Comparison of ENCODE assay signal across 14 cellular contexts in the genomic region with DNA sequence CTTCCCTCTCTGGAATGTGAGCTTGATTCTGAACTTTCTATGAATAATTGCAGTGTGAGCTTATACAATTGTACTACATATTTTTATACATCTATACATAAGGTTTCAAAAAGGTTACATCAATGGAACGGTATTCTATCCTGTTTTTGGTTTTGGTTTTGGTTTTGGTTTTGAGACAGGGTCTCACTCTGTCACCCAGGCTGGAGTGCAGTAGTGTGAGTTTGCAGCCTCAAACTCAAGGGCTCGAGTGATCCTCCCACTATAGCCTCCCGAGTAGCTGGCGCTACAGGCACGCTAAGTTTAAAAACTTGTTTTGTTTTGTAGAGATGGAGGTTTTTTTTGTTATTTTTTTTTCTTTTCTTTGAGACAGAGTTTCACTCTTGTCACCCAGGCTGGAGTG. TPM values are rescaled to one million over a fixed set of nuclear protein-coding genes. Genes with fewer than 3 reads are reported as not detected.
A peak's percentile ranks its signal among the peaks of the same experiment; 100 is the strongest.
DNase-seq lines count a peak whose midpoint lies in the region; ATAC-seq, FAIRE-seq and TF ChIP-seq lines count a peak whose summit lies in the region.
"Had no signal": no experiment of that assay in that cellular context is flagged by ENCODE, and none has a peak within 500 bp of the region (broad histone marks: within the 10 kb centered on the region; RNA-seq: fewer than 3 reads in every experiment).

No MANE protein-coding gene starts in this region.

- H3K36me3 ChIP-seq in pancreas: peaks cover 0 to 12% (median 0%) of the 10 kb centered on the region in 3 donors
- H3K36me3 ChIP-seq: neural progenitor cell had no signal

- peak; percentile 56 for DNase-seq in activated CD8-positive, alpha-beta memory T cell treated with anti-CD3 and anti-CD28 coated beads, Interleukin-2, amount 10 ng/mL, durations not matched to agents 7 days and 5 days
- DNase-seq in activated CD8-positive, alpha-beta memory T cell treated with anti-CD3 and anti-CD28 coated beads for 24 hours: no peak
- no peak for DNase-seq in activated T-cell treated with anti-CD3 and anti-CD28 coated beads, Interleukin-2, amount 50 U/mL, for 4 hours
- DNase-seq in pancreas: peak in 1 of 6 donors; percentile 41
- no peak for DNase-seq in foreskin keratinocyte
- DNase-seq: ACHN, caudate nucleus, NCI-H345 had no signal

- ATAC-seq in activated CD8-positive, alpha-beta memory T cell treated with anti-CD3 and anti-CD28 coated beads, Interleukin-2, amount 10 ng/mL, durations not matched to agents 7 days and 5 days: peak; percentile 90
- ATAC-seq in HG03045 (IDR thresholded peaks at IDR 0.05; ENCODE audit: unreplicated experiment) (peak; percentile 53), pancreas (no peak), GM19328 (IDR thresholded peaks at IDR 0.05; ENCODE audit: unreplicated experiment) (no peak), foreskin keratinocyte (no peak), HG03025 (IDR thresholded peaks at IDR 0.05; ENCODE audit: low FRiP score, unreplicated experiment) (no peak)
- peak; percentile 92 to 95 for ATAC-seq in activated T-cell treated with anti-CD3 and anti-CD28 coated beads, Interleukin-2, amount 50 U/mL, for 4 hours

- no peaks in the 10 kb centered on the region for H3K9me3 Mint-ChIP-seq in activated CD8-positive, alpha-beta memory T cell treated with anti-CD3 and anti-CD28 coated beads, Interleukin-2, amount 10 ng/mL, durations not matched to agents 7 days and 5 days (ENCODE audit: low read depth)
- no peaks in the 10 kb centered on the region for H3K9me3 Mint-ChIP-seq in activated T-cell treated with anti-CD3 and anti-CD28 coated beads, Interleukin-2, amount 50 U/mL, for 4 hours
- H3K9me3 Mint-ChIP-seq: neural progenitor cell had no signal

- intact Hi-C loops in pancreas (cut with DNase I): loop anchor here in 1 of 3 donors (2.0 kb wide), 1 partner anchor 19 kb away; no protein-coding TSS in a partner anchor

- H3K4me3 Mint-ChIP-seq in activated CD8-positive, alpha-beta memory T cell treated with anti-CD3 and anti-CD28 coated beads, Interleukin-2, amount 10 ng/mL, durations not matched to agents 7 days and 5 days: peak overlapping the region; percentile 71
- H3K4me3 Mint-ChIP-seq in activated T-cell treated with anti-CD3 and anti-CD28 coated beads, Interleukin-2, amount 50 U/mL, for 4 hours: peak overlapping the region; percentile 27
- H3K4me3 Mint-ChIP-seq: neural progenitor cell had no signal

- TF ChIP-seq CTCF in pancreas (IDR thresholded peaks at IDR 0.05) (no peak), foreskin keratinocyte (conservative IDR thresholded peaks at IDR 0.05) (no peak)

- CTCF ChIA-PET in activated CD8-positive, alpha-beta memory T cell treated with anti-CD3 and anti-CD28 coated beads, Interleukin-2, amount 10 ng/mL, durations not matched to agents 7 days and 5 days (lab: Charles Lee): interaction anchor here (1.8 to 6.3 kb wide), 3 partner anchors 14 to 21 kb away, joined by 3 to 43 read pairs (median 11); no protein-coding TSS in a partner anchor

- no peak for FAIRE-seq in pancreas (lab: Jason Lieb, UNC)
- FAIRE-seq: keratinocyte had no signal

- H3K36me3 Mint-ChIP-seq in activated CD8-positive, alpha-beta memory T cell treated with anti-CD3 and anti-CD28 coated beads, Interleukin-2, amount 10 ng/mL, durations not matched to agents 7 days and 5 days: no peaks in the 10 kb centered on the region
- no peaks in the 10 kb centered on the region for H3K36me3 Mint-ChIP-seq in activated T-cell treated with anti-CD3 and anti-CD28 coated beads, Interleukin-2, amount 50 U/mL, for 4 hours (ENCODE audit: insufficient read depth)
- H3K36me3 Mint-ChIP-seq: neural progenitor cell had no signal

- peak overlapping the region; percentile 89 for H3K27ac Mint-ChIP-seq in activated CD8-positive, alpha-beta memory T cell treated with anti-CD3 and anti-CD28 coated beads, Interleukin-2, amount 10 ng/mL, durations not matched to agents 7 days and 5 days
- H3K27ac Mint-ChIP-seq: neural progenitor cell had no signal

- H3K4me1 Mint-ChIP-seq in activated CD8-positive, alpha-beta memory T cell treated with anti-CD3 and anti-CD28 coated beads, Interleukin-2, amount 10 ng/mL, durations not matched to agents 7 days and 5 days: peaks cover 14% of the 10 kb centered on the region
- H3K4me1 Mint-ChIP-seq in activated T-cell treated with anti-CD3 and anti-CD28 coated beads, Interleukin-2, amount 50 U/mL, for 4 hours (ENCODE audit: low read depth): peaks cover 8% of the 10 kb centered on the region

- no peaks in the 10 kb centered on the region for H3K27me3 Mint-ChIP-seq in activated CD8-positive, alpha-beta memory T cell treated with anti-CD3 and anti-CD28 coated beads, Interleukin-2, amount 10 ng/mL, durations not matched to agents 7 days and 5 days
- H3K27me3 Mint-ChIP-seq in activated T-cell treated with anti-CD3 and anti-CD28 coated beads, Interleukin-2, amount 50 U/mL, for 4 hours (ENCODE audit: low read depth): peaks cover 3% of the 10 kb centered on the region

- H3K4me3 ChIP-seq in pancreas: peak overlapping the region; percentile 11 to 60 (median 46)
- H3K4me3 ChIP-seq: neural progenitor cell had no signal

- H3K27ac ChIP-seq in pancreas (peak overlapping the region; percentile 86 to 98 (median 91)), foreskin keratinocyte (no peak overlapping the region)
- H3K27ac ChIP-seq: neural progenitor cell had no signal

- no peaks in the 10 kb centered on the region for H3K27me3 ChIP-seq in pancreas
- peaks cover 4% of the 10 kb centered on the region for H3K27me3 ChIP-seq in foreskin keratinocyte
- H3K27me3 ChIP-seq: neural progenitor cell had no signal

- no peaks in the 10 kb centered on the region for H3K9me3 ChIP-seq in pancreas

- H3K4me1 ChIP-seq in pancreas: peaks cover 4 to 11% (median 11%) of the 10 kb centered on the region in 3 donors
- H3K4me1 ChIP-seq in foreskin keratinocyte: no peaks in the 10 kb centered on the region
- H3K4me1 ChIP-seq: neural progenitor cell had no signal

- WGBS in pancreas, 2 donors: 30 to 40% methylated on average over 5 of the region's 5 CpGs

RNA-seq across cellular contexts. Expression of gene CTRB1, which starts 1.1 kb away (rescaled TPM):
- total RNA-seq in activated CD8-positive, alpha-beta memory T cell treated with anti-CD3 and anti-CD28 coated beads, Interleukin-2, amount 10 ng/mL, durations not matched to agents 7 days and 5 days: not detected
- total RNA-seq in activated T-cell treated with anti-CD3 and anti-CD28 coated beads, Interleukin-2, amount 50 U/mL, for 4 hours: 1 to 10 TPM; 2.2 to 5.5 (median 3.4) TPM
- over 10,000 TPM; 14,339 to 37,242 (median 26,937) TPM for total RNA-seq in pancreas
- over 10,000 TPM; 23,150 to 29,718 TPM for polyA plus RNA-seq in pancreas
- not detected in 2 replicates for total RNA-seq in foreskin keratinocyte
- polyA plus RNA-seq in foreskin keratinocyte: not detected in 2 replicates
- total RNA-seq: temporal lobe had no signal
- polyA plus RNA-seq: keratinocyte had no signal

RNA-seq across cellular contexts. Expression of gene CTRB2, which starts 12.9 kb away (rescaled TPM):
- total RNA-seq in activated CD8-positive, alpha-beta memory T cell treated with anti-CD3 and anti-CD28 coated beads, Interleukin-2, amount 10 ng/mL, durations not matched to agents 7 days and 5 days: not detected
- 10 to 100 TPM in 1 of 3 donors, 1 to 10 TPM in 2; 5.5 to 10.3 (median 6.7) TPM for total RNA-seq in activated T-cell treated with anti-CD3 and anti-CD28 coated beads, Interleukin-2, amount 50 U/mL, for 4 hours
- total RNA-seq in pancreas (over 10,000 TPM; 36,685 to 57,899 (median 39,778) TPM), foreskin keratinocyte (not detected in 2 replicates)
- polyA plus RNA-seq in pancreas (over 10,000 TPM; 20,002 to 30,463 TPM), foreskin keratinocyte (not detected in 2 replicates)
- total RNA-seq: temporal lobe had no signal
- polyA plus RNA-seq: keratinocyte had no signal

RNA-seq across cellular contexts. Expression of gene BCAR1, which starts 31.6 kb away (rescaled TPM):
- total RNA-seq in activated CD8-positive, alpha-beta memory T cell treated with anti-CD3 and anti-CD28 coated beads, Interleukin-2, amount 10 ng/mL, durations not matched to agents 7 days and 5 days: under 1 TPM in 1 of 2 experiments, not detected in 1; 0.19 TPM
- 1 to 10 TPM; 1.5 to 4.3 (median 2.9) TPM for total RNA-seq in activated T-cell treated with anti-CD3 and anti-CD28 coated beads, Interleukin-2, amount 50 U/mL, for 4 hours
- total RNA-seq in pancreas (10 to 100 TPM; 30.1 to 56.9 (median 40.4) TPM), foreskin keratinocyte (78.2 and 80.5 TPM in 2 replicates)
- polyA plus RNA-seq in pancreas (10 to 100 TPM; 60.1 to 66.7 TPM), foreskin keratinocyte (71.8 and 72.2 TPM in 2 replicates)

Comparison
In these comparisons a context has a peak if more than half of its experiments do, and no peak if none do; other contexts are left out.
1. ATAC-seq: peak in activated CD8-positive, alpha-beta memory T cell treated with anti-CD3 and anti-CD28 coated beads, Interleukin-2, amount 10 ng/mL, durations not matched to agents 7 days and 5 days (single experiment), HG03045 (single experiment) and activated T-cell treated with anti-CD3 and anti-CD28 coated beads, Interleukin-2, amount 50 U/mL, for 4 hours (2 of 2); none in pancreas (0 of 4), GM19328 (single experiment), foreskin keratinocyte (single experiment) and HG03025 (single experiment).
2. RNA of gene CTRB1, which starts 1.1 kb away (total RNA-seq): 14,339 to 37,242 TPM in pancreas; 2.2 to 5.5 TPM in activated T-cell treated with anti-CD3 and anti-CD28 coated beads, Interleukin-2, amount 50 U/mL, for 4 hours, not detected in activated CD8-positive, alpha-beta memory T cell treated with anti-CD3 and anti-CD28 coated beads, Interleukin-2, amount 10 ng/mL, durations not matched to agents 7 days and 5 days and not detected in foreskin keratinocyte; every median in the first group is over 1,000 times any median in the second.
3. RNA of gene CTRB2, which starts 12.9 kb away (total RNA-seq): 36,685 to 57,899 TPM in pancreas; 5.5 to 10.3 TPM in activated T-cell treated with anti-CD3 and anti-CD28 coated beads, Interleukin-2, amount 50 U/mL, for 4 hours, not detected in activated CD8-positive, alpha-beta memory T cell treated with anti-CD3 and anti-CD28 coated beads, Interleukin-2, amount 10 ng/mL, durations not matched to agents 7 days and 5 days and not detected in foreskin keratinocyte; every median in the first group is over 1,000 times any median in the second.
4. RNA of gene BCAR1, which starts 31.6 kb away (total RNA-seq): 78.2 to 80.5 TPM in foreskin keratinocyte and 30.1 to 56.9 TPM in pancreas; 1.5 to 4.3 TPM in activated T-cell treated with anti-CD3 and anti-CD28 coated beads, Interleukin-2, amount 50 U/mL, for 4 hours and 0.19 TPM in activated CD8-positive, alpha-beta memory T cell treated with anti-CD3 and anti-CD28 coated beads, Interleukin-2, amount 10 ng/mL, durations not matched to agents 7 days and 5 days; every median in the first group is over 4 times any median in the second.